Comparison of ENCODE assay signal across 11 cellular contexts in genomic region chr12:10363665-10363921, GRCh38. TPM values are rescaled to one million over a fixed set of nuclear protein-coding genes. Genes with fewer than 3 reads are reported as not detected.
DNase-seq lines count a peak whose midpoint lies in the region; ATAC-seq and TF ChIP-seq lines count a peak whose summit lies in the region.
"Had no signal": no experiment of that assay in that cellular context is flagged by ENCODE, and none has a peak within 500 bp of the region (broad histone marks: within the 10 kb centered on the region; RNA-seq: fewer than 3 reads in every experiment).

No MANE protein-coding gene starts in this region.

- no peaks in the 10 kb centered on the region for H3K79me2 ChIP-seq in DND-41 (ENCODE audit: insufficient read depth, low read length)
- H3K79me2 ChIP-seq in PC-3 (ENCODE audit: low read length), result no peaks in the 10 kb centered on the region

- H3K4me2 ChIP-seq in DND-41 (ENCODE audit: insufficient read depth, low read length), result peak overlapping the region; percentile 87
- H3K4me2 ChIP-seq in PC-3 (ENCODE audit: low read length), result peak overlapping the region; percentile 93

- H3K27me3 ChIP-seq in DND-41 (ENCODE audit: insufficient read depth, low read length, poor library complexity) (no peaks in the 10 kb centered on the region), PC-3 (ENCODE audit: low read length) (no peaks in the 10 kb centered on the region)

- POLR2A ChIA-PET in PC-3 (lab: Charles Lee; ENCODE audit: unreplicated experiment), result no interaction called here

- H3K27me3 Mint-ChIP-seq in natural killer cell treated with Interleukin-12 subunit alpha and Interleukin-12 subunit beta and Interleukin-15 and Interleukin-18, amount 100 ng/mL, for 72 hours, result no peaks in the 10 kb centered on the region

- H3F3A ChIP-seq in PC-3 (ENCODE audit: low read length, unreplicated experiment), result peaks cover 5% of the 10 kb centered on the region

- H3K9me2 ChIP-seq in PC-3 (replicated peaks; ENCODE audit: low read length), result no peaks in the 10 kb centered on the region

- H3K4me1 Mint-ChIP-seq in natural killer cell treated with Interleukin-12 subunit alpha and Interleukin-12 subunit beta and Interleukin-15 and Interleukin-18, amount 100 ng/mL, for 72 hours (ENCODE audit: low read depth in 2 of 2), result peaks cover 31 to 49% of the 10 kb centered on the region in 2 donors

- intact Hi-C loops in PC-3 (cut with micrococcal nuclease), result loop anchor here (10.0 kb wide), 1 partner anchor 141 kb away; the partner anchor contains the start of gene EIF2S3B

- no peak for DNase-seq in DND-41
- no peak for DNase-seq in PC-3
- no peak for DNase-seq in fibroblast of villous mesenchyme (ENCODE audit: low read depth)
- DNase-seq in skeletal muscle cell (ENCODE audit: low read depth), result no peak
- DNase-seq in natural killer cell treated with Interleukin-12 subunit alpha and Interleukin-12 subunit beta and Interleukin-15 and Interleukin-18, amount 100 ng/mL, for 72 hours (ENCODE audit: low spot score), result no peak
- DNase-seq in SIG-M5 treated with dmso at 0.1 percent for 504 hours (lab: John Stamatoyannopoulos, UW; ENCODE audit: unreplicated experiment), result no peak
- DNase-seq: activated CD4-positive, alpha-beta T cell treated with anti-CD3 and anti-CD28 coated beads for 1 hour; GDM1 had no signal

- no peak for ATAC-seq in DND-41 (ENCODE audit: insufficient read depth, low read depth)
- ATAC-seq in PC-3, result no peak
- ATAC-seq in HG02623 (IDR thresholded peaks at IDR 0.05; ENCODE audit: unreplicated experiment), result no peak
- no peak for ATAC-seq in GM18873 (IDR thresholded peaks at IDR 0.05; ENCODE audit: low FRiP score, unreplicated experiment)
- no peak for ATAC-seq in natural killer cell treated with Interleukin-12 subunit alpha and Interleukin-12 subunit beta and Interleukin-15 and Interleukin-18, amount 100 ng/mL, for 72 hours

- H3K27ac ChIP-seq in DND-41 (ENCODE audit: low read length), result peak overlapping the region; percentile 93
- H3K27ac ChIP-seq in PC-3 (ENCODE audit: low read length), result peak overlapping the region; percentile 65

- peaks cover 20% of the 10 kb centered on the region for H3K36me3 Mint-ChIP-seq in natural killer cell treated with Interleukin-12 subunit alpha and Interleukin-12 subunit beta and Interleukin-15 and Interleukin-18, amount 100 ng/mL, for 72 hours

- TF ChIP-seq CTCF in DND-41 (IDR thresholded peaks at IDR 0.05; ENCODE audit: borderline replicate concordance, extremely low read depth, low read length, poor library complexity, severe bottlenecking) (no peak), PC-3 (conservative IDR thresholded peaks at IDR 0.05; ENCODE audit: low read depth, low read length) (no peak), fibroblast of villous mesenchyme (IDR thresholded peaks at IDR 0.05; ENCODE audit: insufficient read depth, low read depth, low read length) (no peak)

- H3K4me3 Mint-ChIP-seq in natural killer cell treated with Interleukin-12 subunit alpha and Interleukin-12 subunit beta and Interleukin-15 and Interleukin-18, amount 100 ng/mL, for 72 hours, result no peak overlapping the region

- peak overlapping the region; percentile 98 for H2AFZ ChIP-seq in DND-41 (ENCODE audit: low read depth, low read length)
- H2AFZ ChIP-seq in PC-3 (ENCODE audit: low read length), result peak overlapping the region; percentile 79

- H3K4me3 ChIP-seq in DND-41 (ENCODE audit: low read depth in 1 of 2, low read length in 2 of 2), result no peak overlapping the region
- H3K4me3 ChIP-seq in PC-3 (ENCODE audit: low read length), result peak overlapping the region; percentile 74
- peak overlapping the region; percentile 71 for H3K4me3 ChIP-seq in fibroblast of villous mesenchyme (ENCODE audit: low read depth, low read length)
- peak overlapping the region; percentile 54 for H3K4me3 ChIP-seq in skeletal muscle cell (ENCODE audit: low read depth, low read length)

- H3K9ac ChIP-seq in DND-41 (ENCODE audit: low read depth, low read length) (peak overlapping the region; percentile 66; the same call in 1 of the 2 replicates), PC-3 (ENCODE audit: low read length) (peak overlapping the region; percentile 61)

- no TSS peak for BruUV-seq in PC-3 (replicated peaks; lab: Mats Ljungman, UMichigan)

- H3K36me3 ChIP-seq in DND-41 (ENCODE audit: insufficient read depth, low read length) (no peaks in the 10 kb centered on the region), PC-3 (ENCODE audit: low read depth, low read length) (no peaks in the 10 kb centered on the region)

- peaks cover 4% of the 10 kb centered on the region for H3K9me3 Mint-ChIP-seq in natural killer cell treated with Interleukin-12 subunit alpha and Interleukin-12 subunit beta and Interleukin-15 and Interleukin-18, amount 100 ng/mL, for 72 hours

- H3K9me3 ChIP-seq in DND-41 (ENCODE audit: insufficient read depth, low read length, severe bottlenecking), result no peaks in the 10 kb centered on the region
- H3K9me3 ChIP-seq in PC-3 (ENCODE audit: low read length), result no peaks in the 10 kb centered on the region

- H4K20me1 ChIP-seq in DND-41 (ENCODE audit: insufficient read depth, low read length) (no peaks in the 10 kb centered on the region), PC-3 (ENCODE audit: low read length) (no peaks in the 10 kb centered on the region)

- H3K4me1 ChIP-seq in DND-41 (ENCODE audit: insufficient read depth, low read length), result peaks cover 34% of the 10 kb centered on the region
- H3K4me1 ChIP-seq in PC-3 (ENCODE audit: insufficient read depth, low read length), result peaks cover 49% of the 10 kb centered on the region

- no peak overlapping the region for H3K27ac Mint-ChIP-seq in natural killer cell treated with Interleukin-12 subunit alpha and Interleukin-12 subunit beta and Interleukin-15 and Interleukin-18, amount 100 ng/mL, for 72 hours

- CTCF ChIA-PET in PC-3 (lab: Charles Lee), result no interaction called here

RNA-seq across cellular contexts. Expression of gene KLRK1, which starts 26.2 kb away (rescaled TPM):
- total RNA-seq in PC-3 (2014; rRNA removed) (not detected in 2 replicates), fibroblast of villous mesenchyme (not detected in 2 replicates)
- 100 to 1,000 TPM in 1 of 2 donors, 10 to 100 TPM in 1; 80.4 to 126 TPM for total RNA-seq in natural killer cell treated with Interleukin-12 subunit alpha and Interleukin-12 subunit beta and Interleukin-15 and Interleukin-18, amount 100 ng/mL, for 72 hours

RNA-seq across cellular contexts. Expression of gene KLRC4, which starts 46.0 kb away (rescaled TPM):
- total RNA-seq in PC-3 (2014; rRNA removed) (not detected in 2 replicates), fibroblast of villous mesenchyme (not detected in 2 replicates)
- total RNA-seq in natural killer cell treated with Interleukin-12 subunit alpha and Interleukin-12 subunit beta and Interleukin-15 and Interleukin-18, amount 100 ng/mL, for 72 hours, result 10 to 100 TPM in 1 of 2 donors, 1 to 10 TPM in 1; 5.4 to 17.8 TPM
- total RNA-seq: mesenteric fat pad had no signal

RNA-seq across cellular contexts. Expression of gene KLRD1, which starts 55.9 kb away (rescaled TPM):
- total RNA-seq in PC-3 (2014; rRNA removed) (0.06 TPM in 1 of 2 replicates, not detected in the other), fibroblast of villous mesenchyme (under 0.01 and 0.86 TPM in 2 replicates)
- total RNA-seq in natural killer cell treated with Interleukin-12 subunit alpha and Interleukin-12 subunit beta and Interleukin-15 and Interleukin-18, amount 100 ng/mL, for 72 hours, result 100 to 1,000 TPM in 1 of 2 donors, 10 to 100 TPM in 1; 58.2 to 197 TPM

RNA-seq across cellular contexts. Expression of gene KLRC3, which starts 56.8 kb away (rescaled TPM):
- not detected in 2 replicates for total RNA-seq in PC-3 (2014; rRNA removed)
- total RNA-seq in fibroblast of villous mesenchyme, result not detected in 2 replicates
- total RNA-seq in natural killer cell treated with Interleukin-12 subunit alpha and Interleukin-12 subunit beta and Interleukin-15 and Interleukin-18, amount 100 ng/mL, for 72 hours, result 1 to 10 TPM; 7.9 to 9.6 TPM
- total RNA-seq: mesenteric fat pad had no signal

Comparison
In these comparisons a context has a peak if more than half of its experiments do, and no peak if none do; other contexts are left out.
1. H3K4me3 ChIP-seq: peak in PC-3 (single experiment), fibroblast of villous mesenchyme (single experiment) and skeletal muscle cell (single experiment); none in DND-41 (0 of 2).
2. RNA of gene KLRK1, which starts 26.2 kb away (total RNA-seq): 80.4 to 126 TPM in natural killer cell treated with Interleukin-12 subunit alpha and Interleukin-12 subunit beta and Interleukin-15 and Interleukin-18, amount 100 ng/mL, for 72 hours; not detected in PC-3 and not detected in fibroblast of villous mesenchyme; every median in the first group is over 10 times any median in the second.
3. RNA of gene KLRD1, which starts 55.9 kb away (total RNA-seq): 58.2 to 197 TPM in natural killer cell treated with Interleukin-12 subunit alpha and Interleukin-12 subunit beta and Interleukin-15 and Interleukin-18, amount 100 ng/mL, for 72 hours; under 0.01 to 0.86 TPM in fibroblast of villous mesenchyme and 0.06 TPM in PC-3; every median in the first group is over 10 times any median in the second.